In the genomic region with DNA sequence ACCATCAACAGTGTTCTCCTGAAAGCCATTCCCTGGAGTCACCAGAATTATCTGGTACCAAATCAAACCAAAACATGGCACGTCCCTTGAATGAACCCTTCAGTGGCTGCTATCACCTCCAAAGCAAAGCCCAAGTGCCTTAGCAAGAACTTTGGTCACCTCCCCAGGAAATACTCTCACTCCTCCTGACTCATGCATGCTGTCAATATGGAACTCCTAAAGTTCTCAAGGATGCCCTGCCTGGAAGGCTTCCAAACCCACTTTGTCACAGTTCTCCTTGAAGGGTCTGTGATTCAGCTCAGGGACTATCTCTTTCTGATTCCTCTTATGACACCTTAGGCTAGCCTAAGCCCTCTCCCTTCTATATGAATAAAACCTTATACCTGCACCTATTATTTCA, we compare ENCODE assay signal across 14 cellular contexts.
DNase-seq lines count a peak whose midpoint lies in the region; FAIRE-seq lines count a peak whose summit lies in the region.
"Had no signal": no experiment of that assay in that cellular context is flagged by ENCODE, and none has a peak within 500 bp of the region (broad histone marks: within the 10 kb centered on the region; RNA-seq: fewer than 3 reads in every experiment).

No MANE protein-coding gene starts in this region.

- peak; percentile 82 for DNase-seq in EH (ENCODE audit: low read depth)
- DNase-seq in HCEC 1CT = peak; percentile 16
- peak; percentile 82 for DNase-seq in RPMI7951 (ENCODE audit: low read depth)
- DNase-seq in glomerular visceral epithelial cell (ENCODE audit: extremely low spot score) = peak; percentile 53
- no peak for DNase-seq in GM19239 (ENCODE audit: insufficient read length, low spot score)
- DNase-seq in NCI-H82 treated with DMSO at 0.1 percent for 48 hours (lab: John Stamatoyannopoulos, UW; ENCODE audit: unreplicated experiment) = no peak
- DNase-seq in LoVo (ENCODE audit: low spot score) = no peak
- DNase-seq in NCI-H2171 (lab: John Stamatoyannopoulos, UW) = no peak
- DNase-seq: CD8-positive, alpha-beta memory T cell; DMS 273 treated with DMSO at 0.1 percent for 48 hours; H9; NCI-H1930; NCI-H510A treated with DMSO at 0.1 percent for 48 hours; SJCRH30 had no signal

- FAIRE-seq in GM19239 (lab: Jason Lieb, UNC) = no peak

Comparison
In these comparisons a context has a peak if more than half of its experiments do, and no peak if none do; other contexts are left out.
1. DNase-seq: peak in EH (single experiment), HCEC 1CT (single experiment), RPMI7951 (single experiment) and glomerular visceral epithelial cell (single experiment); none in GM19239 (single experiment), NCI-H82 treated with DMSO at 0.1 percent for 48 hours (single experiment), LoVo (single experiment) and NCI-H2171 (single experiment).